In the genomic region with DNA sequence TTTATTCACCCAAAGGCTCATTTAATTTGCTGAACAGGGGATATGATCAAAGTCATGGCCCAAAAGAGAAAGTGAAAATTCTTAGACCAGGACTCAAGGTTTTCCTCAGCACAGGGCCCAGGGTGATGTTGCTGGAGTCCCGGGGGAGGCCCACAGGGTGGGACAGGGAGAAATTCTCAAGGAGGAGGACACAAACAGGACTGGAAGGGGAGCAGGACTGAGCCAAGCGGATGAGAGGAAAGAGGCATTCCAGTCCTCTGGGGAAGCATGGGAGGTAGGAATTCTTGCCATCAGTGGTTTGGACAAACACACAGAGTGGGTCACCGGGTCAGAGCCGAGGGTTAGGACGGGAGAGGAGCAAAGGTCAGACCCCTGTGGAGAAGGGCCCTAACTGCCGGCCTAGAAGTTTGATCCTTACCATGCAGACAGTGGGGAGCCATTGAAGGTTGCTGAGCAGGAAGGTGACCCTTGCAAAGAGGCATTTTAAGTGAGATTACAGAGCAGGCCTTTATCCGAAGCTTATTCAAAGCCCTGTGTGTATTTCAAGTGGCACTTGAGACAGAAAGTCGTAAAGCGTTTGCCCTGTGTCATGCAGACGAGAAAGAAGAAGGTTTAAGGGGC, we compare ENCODE assay signal across 1 cellular context.
TF ChIP-seq lines count a peak whose summit lies in the region.

No MANE protein-coding gene starts in this region.

TF ChIP-seq in HepG2, 621 proteins besides CTCF, POLR2A, EP300 and RAD21 (continued from another document and continues in another):
- 0 out of 2 replicates have a peak, but pooled peaks have one; percentile 35 for TF ChIP-seq ZNF256 (CRISPR knock-in tag; conservative IDR thresholded peaks at IDR 0.05)
- TF ChIP-seq ZNF703 (CRISPR knock-in tag; IDR thresholded peaks at IDR 0.05; ENCODE audit: borderline replicate concordance) = no peak
- TF ChIP-seq ZNF329 (CRISPR knock-in tag; IDR thresholded peaks at IDR 0.05; ENCODE audit: low read depth) = no peak
- TF ChIP-seq, protein P1, sequence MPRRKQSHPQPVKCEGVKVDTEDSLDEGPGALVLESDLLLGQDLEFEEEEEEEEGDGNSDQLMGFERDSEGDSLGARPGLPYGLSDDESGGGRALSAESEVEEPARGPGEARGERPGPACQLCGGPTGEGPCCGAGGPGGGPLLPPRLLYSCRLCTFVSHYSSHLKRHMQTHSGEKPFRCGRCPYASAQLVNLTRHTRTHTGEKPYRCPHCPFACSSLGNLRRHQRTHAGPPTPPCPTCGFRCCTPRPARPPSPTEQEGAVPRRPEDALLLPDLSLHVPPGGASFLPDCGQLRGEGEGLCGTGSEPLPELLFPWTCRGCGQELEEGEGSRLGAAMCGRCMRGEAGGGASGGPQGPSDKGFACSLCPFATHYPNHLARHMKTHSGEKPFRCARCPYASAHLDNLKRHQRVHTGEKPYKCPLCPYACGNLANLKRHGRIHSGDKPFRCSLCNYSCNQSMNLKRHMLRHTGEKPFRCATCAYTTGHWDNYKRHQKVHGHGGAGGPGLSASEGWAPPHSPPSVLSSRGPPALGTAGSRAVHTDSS (CRISPR knock-in tag; conservative IDR thresholded peaks at IDR 0.05) = no peak
- no peak for TF ChIP-seq EEA1 (CRISPR knock-in tag; IDR thresholded peaks at IDR 0.05; ENCODE audit: borderline replicate concordance)
- no peak for TF ChIP-seq ZNF567 (CRISPR knock-in tag; IDR thresholded peaks at IDR 0.05; ENCODE audit: borderline replicate concordance)
- TF ChIP-seq XRCC5 (optimal IDR thresholded peaks at IDR 0.05; ENCODE audit: low read length) = peak; percentile 32
- no peak for TF ChIP-seq ZNF451 (CRISPR knock-in tag; IDR thresholded peaks at IDR 0.05)
- no peak for TF ChIP-seq RFXANK (CRISPR knock-in tag; IDR thresholded peaks at IDR 0.05)
- peak; percentile 89 for TF ChIP-seq NR2F2 (IDR thresholded peaks at IDR 0.05; ENCODE audit: borderline replicate concordance, low read depth)
- peak; percentile 33; the same call in 1 of the 2 replicates for TF ChIP-seq BHLHE40 (IDR thresholded peaks at IDR 0.05; ENCODE audit: low read length)
- TF ChIP-seq, protein P2, sequence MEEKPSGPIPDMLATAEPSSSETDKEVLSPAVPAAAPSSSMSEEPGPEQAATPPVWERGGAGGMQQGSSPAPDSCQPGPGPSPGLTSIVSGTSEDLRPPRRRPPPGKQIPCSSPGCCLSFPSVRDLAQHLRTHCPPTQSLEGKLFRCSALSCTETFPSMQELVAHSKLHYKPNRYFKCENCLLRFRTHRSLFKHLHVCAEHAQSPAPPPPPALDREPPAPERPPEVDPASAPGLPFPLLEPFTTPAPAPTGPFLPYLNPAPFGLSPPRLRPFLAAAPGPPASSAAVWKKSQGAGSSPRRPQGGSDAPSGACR (CRISPR knock-in tag; IDR thresholded peaks at IDR 0.05) = peak; percentile 46; the same call in 1 of the 2 replicates
- TF ChIP-seq KLF12 (CRISPR knock-in tag; IDR thresholded peaks at IDR 0.05; ENCODE audit: borderline replicate concordance) = 0 out of 2 replicates have a peak, but pooled peaks have one; percentile 33
- TF ChIP-seq ATRX (CRISPR knock-in tag; IDR thresholded peaks at IDR 0.05; ENCODE audit: borderline replicate concordance) = no peak
- TF ChIP-seq ZBTB20 (CRISPR knock-in tag; IDR thresholded peaks at IDR 0.05; ENCODE audit: borderline replicate concordance, low read depth) = 0 out of 2 replicates have a peak, but pooled peaks have one; percentile 61
- peak; percentile 54; the same call in 1 of the 2 replicates for TF ChIP-seq CBX5 (CRISPR knock-in tag; IDR thresholded peaks at IDR 0.05; ENCODE audit: borderline replicate concordance)
- peak; percentile 47; the same call in 1 of the 2 replicates for TF ChIP-seq TFE3 (CRISPR knock-in tag; IDR thresholded peaks at IDR 0.05)
- TF ChIP-seq MAX (IDR thresholded peaks at IDR 0.05) = peak; percentile 68
- peak; percentile 79 for TF ChIP-seq ZFX (CRISPR knock-in tag; IDR thresholded peaks at IDR 0.05; ENCODE audit: low read depth)
- TF ChIP-seq, protein P3, sequence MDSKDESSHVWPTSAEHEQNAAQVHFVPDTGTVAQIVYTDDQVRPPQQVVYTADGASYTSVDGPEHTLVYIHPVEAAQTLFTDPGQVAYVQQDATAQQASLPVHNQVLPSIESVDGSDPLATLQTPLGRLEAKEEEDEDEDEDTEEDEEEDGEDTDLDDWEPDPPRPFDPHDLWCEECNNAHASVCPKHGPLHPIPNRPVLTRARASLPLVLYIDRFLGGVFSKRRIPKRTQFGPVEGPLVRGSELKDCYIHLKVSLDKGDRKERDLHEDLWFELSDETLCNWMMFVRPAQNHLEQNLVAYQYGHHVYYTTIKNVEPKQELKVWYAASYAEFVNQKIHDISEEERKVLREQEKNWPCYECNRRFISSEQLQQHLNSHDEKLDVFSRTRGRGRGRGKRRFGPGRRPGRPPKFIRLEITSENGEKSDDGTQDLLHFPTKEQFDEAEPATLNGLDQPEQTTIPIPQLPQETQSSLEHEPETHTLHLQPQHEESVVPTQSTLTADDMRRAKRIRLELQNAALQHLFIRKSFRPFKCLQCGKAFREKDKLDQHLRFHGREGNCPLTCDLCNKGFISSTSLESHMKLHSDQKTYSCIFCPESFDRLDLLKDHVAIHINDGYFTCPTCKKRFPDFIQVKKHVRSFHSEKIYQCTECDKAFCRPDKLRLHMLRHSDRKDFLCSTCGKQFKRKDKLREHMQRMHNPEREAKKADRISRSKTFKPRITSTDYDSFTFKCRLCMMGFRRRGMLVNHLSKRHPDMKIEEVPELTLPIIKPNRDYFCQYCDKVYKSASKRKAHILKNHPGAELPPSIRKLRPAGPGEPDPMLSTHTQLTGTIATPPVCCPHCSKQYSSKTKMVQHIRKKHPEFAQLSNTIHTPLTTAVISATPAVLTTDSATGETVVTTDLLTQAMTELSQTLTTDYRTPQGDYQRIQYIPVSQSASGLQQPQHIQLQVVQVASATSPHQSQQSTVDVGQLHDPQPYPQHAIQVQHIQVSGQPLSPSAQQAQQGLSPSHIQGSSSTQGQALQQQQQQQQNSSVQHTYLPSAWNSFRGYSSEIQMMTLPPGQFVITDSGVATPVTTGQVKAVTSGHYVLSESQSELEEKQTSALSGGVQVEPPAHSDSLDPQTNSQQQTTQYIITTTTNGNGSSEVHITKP (CRISPR knock-in tag; IDR thresholded peaks at IDR 0.05; ENCODE audit: low read depth) = peak; percentile 78
- no peak for TF ChIP-seq CEBPB (IDR thresholded peaks at IDR 0.05; ENCODE audit: borderline replicate concordance, low read depth, low read length)
- no peak for TF ChIP-seq SMAD1 (CRISPR knock-in tag; IDR thresholded peaks at IDR 0.05; ENCODE audit: borderline replicate concordance, low read depth)
- no peak for TF ChIP-seq ZNF24 (IDR thresholded peaks at IDR 0.05)
- TF ChIP-seq FOXP4 (CRISPR knock-in tag; IDR thresholded peaks at IDR 0.05) = peak; percentile 66; the same call in 1 of the 2 replicates
- no peak for TF ChIP-seq ZNF354B (CRISPR knock-in tag; IDR thresholded peaks at IDR 0.05)
- TF ChIP-seq, protein P4, sequence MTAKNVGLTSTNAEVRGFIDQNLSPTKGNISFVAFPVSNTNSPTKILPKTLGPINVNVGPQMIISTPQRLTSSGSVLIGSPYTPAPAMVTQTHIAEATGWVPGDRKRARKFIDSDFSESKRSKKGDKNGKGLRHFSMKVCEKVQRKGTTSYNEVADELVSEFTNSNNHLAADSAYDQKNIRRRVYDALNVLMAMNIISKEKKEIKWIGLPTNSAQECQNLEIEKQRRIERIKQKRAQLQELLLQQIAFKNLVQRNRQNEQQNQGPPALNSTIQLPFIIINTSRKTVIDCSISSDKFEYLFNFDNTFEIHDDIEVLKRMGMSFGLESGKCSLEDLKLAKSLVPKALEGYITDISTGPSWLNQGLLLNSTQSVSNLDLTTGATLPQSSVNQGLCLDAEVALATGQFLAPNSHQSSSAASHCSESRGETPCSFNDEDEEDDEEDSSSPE (CRISPR knock-in tag; IDR thresholded peaks at IDR 0.05) = peak; percentile 27; the same call in 1 of the 2 replicates
- no peak for TF ChIP-seq ZNF232 (CRISPR knock-in tag; IDR thresholded peaks at IDR 0.05; ENCODE audit: borderline replicate concordance)
- no peak for TF ChIP-seq RELA (CRISPR knock-in tag; IDR thresholded peaks at IDR 0.05)
- TF ChIP-seq NAIF1 (CRISPR knock-in tag; IDR thresholded peaks at IDR 0.05; ENCODE audit: borderline replicate concordance) = no peak
- peak; percentile 83; the same call in 1 of the 2 replicates for TF ChIP-seq KDM1A (CRISPR knock-in tag; IDR thresholded peaks at IDR 0.05)
- TF ChIP-seq GZF1 (CRISPR knock-in tag; IDR thresholded peaks at IDR 0.05) = no peak
- no peak for TF ChIP-seq ZBTB21 (CRISPR knock-in tag; IDR thresholded peaks at IDR 0.05)
- peak; percentile 96 for TF ChIP-seq HNF4A (CRISPR knock-in tag; IDR thresholded peaks at IDR 0.05)
- TF ChIP-seq ZNF737 (CRISPR knock-in tag; IDR thresholded peaks at IDR 0.05; ENCODE audit: borderline replicate concordance) = no peak
- TF ChIP-seq, protein P5, sequence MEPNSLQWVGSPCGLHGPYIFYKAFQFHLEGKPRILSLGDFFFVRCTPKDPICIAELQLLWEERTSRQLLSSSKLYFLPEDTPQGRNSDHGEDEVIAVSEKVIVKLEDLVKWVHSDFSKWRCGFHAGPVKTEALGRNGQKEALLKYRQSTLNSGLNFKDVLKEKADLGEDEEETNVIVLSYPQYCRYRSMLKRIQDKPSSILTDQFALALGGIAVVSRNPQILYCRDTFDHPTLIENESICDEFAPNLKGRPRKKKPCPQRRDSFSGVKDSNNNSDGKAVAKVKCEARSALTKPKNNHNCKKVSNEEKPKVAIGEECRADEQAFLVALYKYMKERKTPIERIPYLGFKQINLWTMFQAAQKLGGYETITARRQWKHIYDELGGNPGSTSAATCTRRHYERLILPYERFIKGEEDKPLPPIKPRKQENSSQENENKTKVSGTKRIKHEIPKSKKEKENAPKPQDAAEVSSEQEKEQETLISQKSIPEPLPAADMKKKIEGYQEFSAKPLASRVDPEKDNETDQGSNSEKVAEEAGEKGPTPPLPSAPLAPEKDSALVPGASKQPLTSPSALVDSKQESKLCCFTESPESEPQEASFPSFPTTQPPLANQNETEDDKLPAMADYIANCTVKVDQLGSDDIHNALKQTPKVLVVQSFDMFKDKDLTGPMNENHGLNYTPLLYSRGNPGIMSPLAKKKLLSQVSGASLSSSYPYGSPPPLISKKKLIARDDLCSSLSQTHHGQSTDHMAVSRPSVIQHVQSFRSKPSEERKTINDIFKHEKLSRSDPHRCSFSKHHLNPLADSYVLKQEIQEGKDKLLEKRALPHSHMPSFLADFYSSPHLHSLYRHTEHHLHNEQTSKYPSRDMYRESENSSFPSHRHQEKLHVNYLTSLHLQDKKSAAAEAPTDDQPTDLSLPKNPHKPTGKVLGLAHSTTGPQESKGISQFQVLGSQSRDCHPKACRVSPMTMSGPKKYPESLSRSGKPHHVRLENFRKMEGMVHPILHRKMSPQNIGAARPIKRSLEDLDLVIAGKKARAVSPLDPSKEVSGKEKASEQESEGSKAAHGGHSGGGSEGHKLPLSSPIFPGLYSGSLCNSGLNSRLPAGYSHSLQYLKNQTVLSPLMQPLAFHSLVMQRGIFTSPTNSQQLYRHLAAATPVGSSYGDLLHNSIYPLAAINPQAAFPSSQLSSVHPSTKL (CRISPR knock-in tag; IDR thresholded peaks at IDR 0.05) = peak; percentile 81
- no peak for TF ChIP-seq POLR2AphosphoS5 (IDR thresholded peaks at IDR 0.05; ENCODE audit: low read depth, low read length)
- TF ChIP-seq MLLT10 (CRISPR knock-in tag; IDR thresholded peaks at IDR 0.05) = no peak
- TF ChIP-seq RBFOX2 (IDR thresholded peaks at IDR 0.05; ENCODE audit: low read depth, low read length) = no peak
- no peak for TF ChIP-seq HNRNPUL1 (IDR thresholded peaks at IDR 0.05; ENCODE audit: low read depth, low read length)
- TF ChIP-seq STAG1 (CRISPR knock-in tag; IDR thresholded peaks at IDR 0.05) = peak; percentile 23; the same call in 1 of the 2 replicates
- peak; percentile 46; the same call in 1 of the 2 replicates for TF ChIP-seq CBFB (CRISPR knock-in tag; IDR thresholded peaks at IDR 0.05)
- TF ChIP-seq ZNF282 (IDR thresholded peaks at IDR 0.05; ENCODE audit: partially characterized antibody) = no peak
- TF ChIP-seq IRF2 (CRISPR knock-in tag; IDR thresholded peaks at IDR 0.05) = peak; percentile 61
- TF ChIP-seq PRPF4 (IDR thresholded peaks at IDR 0.05; ENCODE audit: low read depth, low read length, poor library complexity, severe bottlenecking) = no peak
- no peak for TF ChIP-seq FOXK2 (IDR thresholded peaks at IDR 0.05)
- TF ChIP-seq ZNF644 (CRISPR knock-in tag; IDR thresholded peaks at IDR 0.05; ENCODE audit: low read depth) = peak; percentile 87
- no peak for TF ChIP-seq SRSF9 (IDR thresholded peaks at IDR 0.05; ENCODE audit: borderline replicate concordance, insufficient read depth, low read depth, low read length, poor library complexity, severe bottlenecking)
- TF ChIP-seq ZBTB37 (CRISPR knock-in tag; IDR thresholded peaks at IDR 0.05) = no peak
